Comparison of ENCODE assay signal across 8 cellular contexts in the genomic region with DNA sequence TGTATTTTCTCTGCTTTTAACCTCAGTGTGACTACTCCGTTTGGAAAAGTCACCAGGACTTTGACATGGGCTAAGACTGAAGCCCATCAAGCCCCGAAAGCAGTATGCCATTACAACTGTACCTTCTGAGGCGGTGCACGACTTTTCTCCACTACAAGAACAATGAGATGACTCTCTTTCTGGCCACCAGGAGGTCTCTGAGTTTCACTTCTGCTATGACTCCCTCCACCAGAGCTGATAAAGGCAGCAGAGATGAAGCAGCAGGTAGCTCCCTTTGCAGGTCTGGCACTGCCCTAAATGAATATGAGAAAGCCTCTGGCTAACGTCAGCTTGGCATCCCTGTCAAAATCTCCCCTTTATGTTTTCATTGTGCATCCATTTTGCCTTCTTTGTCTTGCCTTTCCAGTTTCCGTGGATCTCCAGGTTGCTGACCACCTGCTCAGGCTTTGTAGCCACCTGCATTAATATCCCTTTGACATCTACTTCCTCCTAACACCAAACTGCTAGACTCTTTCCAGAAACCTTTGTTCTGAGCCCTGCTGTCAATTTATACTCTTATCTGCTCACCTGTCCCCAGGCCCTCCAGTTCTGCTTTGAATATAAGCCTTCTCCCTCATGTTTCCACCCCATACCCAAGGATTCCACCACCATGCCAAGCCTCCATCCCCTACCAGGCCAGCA.
DNase-seq lines count a peak whose midpoint lies in the region; ATAC-seq and TF ChIP-seq lines count a peak whose summit lies in the region.

No MANE protein-coding gene starts in this region.

- peak; percentile 12 for TF ChIP-seq CTCF in brain microvascular endothelial cell (IDR thresholded peaks at IDR 0.05; ENCODE audit: low read depth, low read length, missing control alignments)
- TF ChIP-seq CTCF in breast epithelium (IDR thresholded peaks at IDR 0.05): no peak

- DNase-seq in brain microvascular endothelial cell: no peak
- no peak for DNase-seq in activated naive CD4-positive, alpha-beta T cell treated with Interleukin-2 at 50 U/mL for 16 hours
- DNase-seq in breast epithelium (ENCODE audit: low spot score in 2 of 2): no peak
- DNase-seq in NCI-H2107 treated with DMSO at 0.1 percent for 48 hours (lab: John Stamatoyannopoulos, UW; ENCODE audit: unreplicated experiment): no peak
- DNase-seq in stimulated activated CD4-positive, alpha-beta T cell treated with anti-CD3 and anti-CD28 coated beads, Interleukin-12 subunit alpha, Interleukin-12 subunit beta, amount 100 ng/mL, for 4 hours: no peak

- no peak overlapping the region for H3K4me3 ChIP-seq in brain microvascular endothelial cell (ENCODE audit: low read depth, low read length)
- H3K4me3 ChIP-seq in breast epithelium: no peak overlapping the region

- intact Hi-C loops in breast epithelium (cut with DNase I; ENCODE audit: low total_unique reads): no loop called here

- H3K27me3 ChIP-seq in brain microvascular endothelial cell (replicated peaks) (no peaks in the 10 kb centered on the region), breast epithelium (no peaks in the 10 kb centered on the region)

- H3K9me3 ChIP-seq in breast epithelium: no peaks in the 10 kb centered on the region

- H3K27ac ChIP-seq in brain microvascular endothelial cell (no peak overlapping the region), breast epithelium (no peak overlapping the region)

- H3K36me3 ChIP-seq in brain microvascular endothelial cell (replicated peaks) (no peaks in the 10 kb centered on the region), breast epithelium (no peaks in the 10 kb centered on the region)

- in situ Hi-C loops in brain microvascular endothelial cell (cut with HindIII; ENCODE audit: low pct_ligation_motif_present, low sequenced_read_pairs): no loop called here

- peak; percentile 93 for ATAC-seq in GM18517 (IDR thresholded peaks at IDR 0.05; ENCODE audit: unreplicated experiment)
- ATAC-seq in GM21526 (IDR thresholded peaks at IDR 0.05; ENCODE audit: low FRiP score, unreplicated experiment): peak; percentile 96
- peak; percentile 98 for ATAC-seq in HG03342 (IDR thresholded peaks at IDR 0.05; ENCODE audit: unreplicated experiment)

- no peak for TF ChIP-seq POLR2A in breast epithelium (IDR thresholded peaks at IDR 0.05)

- H3K4me1 ChIP-seq in breast epithelium: no peaks in the 10 kb centered on the region
